In genomic region chr2:203951366-203951902, GRCh38 we compare ENCODE assay signal across 12 cellular contexts. TPM values are rescaled to one million over a fixed set of nuclear protein-coding genes. Genes with fewer than 3 reads are reported as not detected.
A peak's percentile ranks its signal among the peaks of the same experiment; 100 is the strongest.
DNase-seq lines count a peak whose midpoint lies in the region; ATAC-seq and TF ChIP-seq lines count a peak whose summit lies in the region.
"Had no signal": no experiment of that assay in that cellular context is flagged by ENCODE, and none has a peak within 500 bp of the region (broad histone marks: within the 10 kb centered on the region; RNA-seq: fewer than 3 reads in every experiment).

No MANE protein-coding gene starts in this region.

- ATAC-seq in stimulated activated naive CD8-positive, alpha-beta T cell treated with anti-CD3 and anti-CD28 coated beads, Interleukin-15, Interleukin-2, amounts not matched to agents 100 U/mL and 50 U/mL, for 24 hours: peak; percentile 72
- ATAC-seq: pancreas, Right ventricle myocardium inferior had no signal

- H3K4me3 ChIP-seq in lower leg skin (ENCODE audit: low read depth, poor library complexity, severe bottlenecking): no peak overlapping the region
- H3K4me3 ChIP-seq: pancreas had no signal

- peak overlapping the region; percentile 91 for H3K27ac Mint-ChIP-seq in activated naive CD4-positive, alpha-beta T cell treated with anti-CD3 and anti-CD28 coated beads, Interleukin-2, amount 50 U/mL, for 24 hours

- peaks cover 91% of the 10 kb centered on the region for H3K4me1 Mint-ChIP-seq in activated naive CD4-positive, alpha-beta T cell treated with anti-CD3 and anti-CD28 coated beads, Interleukin-2, amount 50 U/mL, for 24 hours

- intact Hi-C loops in lower leg skin (cut with DNase I; ENCODE audit: low total_unique reads): no loop called here

- H3K4me3 Mint-ChIP-seq in activated naive CD4-positive, alpha-beta T cell treated with anti-CD3 and anti-CD28 coated beads, Interleukin-2, amount 50 U/mL, for 24 hours: peak overlapping the region; percentile 85

- DNase-seq in activated naive CD4-positive, alpha-beta T cell treated with Interleukin-2 at 50 U/mL for 16 hours: peak; percentile 49
- DNase-seq in activated naive CD4-positive, alpha-beta T cell (lab: John Stamatoyannopoulos, UW): no peak
- DNase-seq in OCI-M1 (lab: John Stamatoyannopoulos, UW) (peak; percentile 44), occipital lobe (lab: John Stamatoyannopoulos, UW) (no peak), lower leg skin (ENCODE audit: low spot score in 2 of 2) (no peak), NCI-H1930 (lab: John Stamatoyannopoulos, UW) (no peak)
- DNase-seq in stimulated activated naive CD8-positive, alpha-beta T cell treated with anti-CD3 and anti-CD28 coated beads, Interleukin-15, Interleukin-2, amounts not matched to agents 100 U/mL and 50 U/mL, for 24 hours: peak; percentile 27
- DNase-seq: kidney glomerular epithelial cell, NCI-H187 treated with DMSO at 0.1 percent for 48 hours, pancreas had no signal

- WGBS in lower leg skin, 2 donors: 53 to 57% methylated on average over 10 of the region's 10 CpGs

- TF ChIP-seq POLR2A in lower leg skin (IDR thresholded peaks at IDR 0.05): no peak

- H3K36me3 Mint-ChIP-seq in activated naive CD4-positive, alpha-beta T cell treated with anti-CD3 and anti-CD28 coated beads, Interleukin-2, amount 50 U/mL, for 24 hours: peaks cover 31% of the 10 kb centered on the region

- H3K27me3 Mint-ChIP-seq in activated naive CD4-positive, alpha-beta T cell treated with anti-CD3 and anti-CD28 coated beads, Interleukin-2, amount 50 U/mL, for 24 hours: no peaks in the 10 kb centered on the region

- TF ChIP-seq CTCF in lower leg skin (IDR thresholded peaks at IDR 0.05): no peak

- H3K9me3 Mint-ChIP-seq in activated naive CD4-positive, alpha-beta T cell treated with anti-CD3 and anti-CD28 coated beads, Interleukin-2, amount 50 U/mL, for 24 hours: no peaks in the 10 kb centered on the region

RNA-seq across cellular contexts. Expression of gene ICOS, which starts 14.9 kb away (rescaled TPM):
- total RNA-seq in occipital lobe (not detected), lower leg skin (under 1 TPM in 1 of 4 donors, not detected in 3; 0.25 TPM)
- total RNA-seq: Right ventricle myocardium inferior had no signal

Comparison
In these comparisons a context has a peak if more than half of its experiments do, and no peak if none do; other contexts are left out.
1. DNase-seq: peak in activated naive CD4-positive, alpha-beta T cell treated with Interleukin-2 at 50 U/mL for 16 hours (single experiment), OCI-M1 (single experiment) and stimulated activated naive CD8-positive, alpha-beta T cell treated with anti-CD3 and anti-CD28 coated beads, Interleukin-15, Interleukin-2, amounts not matched to agents 100 U/mL and 50 U/mL, for 24 hours (single experiment); none in activated naive CD4-positive, alpha-beta T cell (0 of 4), occipital lobe (single experiment), lower leg skin (0 of 2) and NCI-H1930 (0 of 2).